In genomic region chr18:759864-760263, GRCh38 we compare ENCODE assay signal across 1 cellular context. TPM values are rescaled to one million over a fixed set of nuclear protein-coding genes. Genes with fewer than 3 reads are reported as not detected.
"Had no signal": no experiment of that assay in that cellular context is flagged by ENCODE, and none has a peak within 500 bp of the region (broad histone marks: within the 10 kb centered on the region; RNA-seq: fewer than 3 reads in every experiment).

No MANE protein-coding gene starts in this region.

RNA-seq across cellular contexts. Expression of gene YES1, which starts 52.2 kb away (rescaled TPM):
- total RNA-seq: OCI-LY7 had no signal
